10 cellular contexts compared by ENCODE assay signal in genomic region chr17:69679839-69680238, GRCh38.
"Had no signal": no experiment of that assay in that cellular context is flagged by ENCODE, and none has a peak within 500 bp of the region (broad histone marks: within the 10 kb centered on the region; RNA-seq: fewer than 3 reads in every experiment).

No MANE protein-coding gene starts in this region.

- H3K4me1 ChIP-seq: HAP-1 had no signal

- H3K27ac Mint-ChIP-seq: HFFc6 had no signal

- H3K9me3 ChIP-seq: HAP-1 had no signal

- H3K4me3 ChIP-seq: GM23248, HAP-1, K562 had no signal

- ATAC-seq: HCT116, K562 had no signal

- H3K27ac ChIP-seq: GM23248 had no signal

- H3K36me3 ChIP-seq: HAP-1 had no signal

- DNase-seq: GM23248, H7, HFFc6, IMR-90, KG1 had no signal

- H3K9ac ChIP-seq: GM23248 had no signal

- H3K9me3 Mint-ChIP-seq: HFFc6 had no signal

- FAIRE-seq: H1, HTR-8/SVneo, K562 had no signal

- H2AFZ ChIP-seq: GM23248 had no signal

- H3K4me3 Mint-ChIP-seq: HFFc6 had no signal
